ENCODE assay signal across 17 cellular contexts in genomic region chr6:42020967-42021366, GRCh38. TPM values are rescaled to one million over a fixed set of nuclear protein-coding genes. Genes with fewer than 3 reads are reported as not detected.
DNase-seq lines count a peak whose midpoint lies in the region; ATAC-seq and TF ChIP-seq lines count a peak whose summit lies in the region.
"Had no signal": no experiment of that assay in that cellular context is flagged by ENCODE, and none has a peak within 500 bp of the region (broad histone marks: within the 10 kb centered on the region; RNA-seq: fewer than 3 reads in every experiment).

No MANE protein-coding gene starts in this region.

- H3K9me3 ChIP-seq in Loucy (ENCODE audit: insufficient read depth, low read depth, low read length) (no peaks in the 10 kb centered on the region), PC-3 (ENCODE audit: low read length) (no peaks in the 10 kb centered on the region)
- H3K9me3 ChIP-seq: heart left ventricle had no signal

- no peaks in the 10 kb centered on the region for H3K27me3 Mint-ChIP-seq in activated T-cell treated with anti-CD3 and anti-CD28 coated beads, Interleukin-2, amount 50 U/mL, for 24 hours
- no peaks in the 10 kb centered on the region for H3K27me3 Mint-ChIP-seq in activated naive CD8-positive, alpha-beta T cell

- peaks cover 4% of the 10 kb centered on the region for H3K9me3 Mint-ChIP-seq in activated T-cell treated with anti-CD3 and anti-CD28 coated beads, Interleukin-2, amount 50 U/mL, for 24 hours
- H3K9me3 Mint-ChIP-seq in activated naive CD8-positive, alpha-beta T cell (ENCODE audit: low read depth), result no peaks in the 10 kb centered on the region
- no peaks in the 10 kb centered on the region for H3K9me3 Mint-ChIP-seq in stimulated activated effector memory CD8-positive, alpha-beta T cell treated with anti-CD3 and anti-CD28 coated beads, Interleukin-12 subunit alpha, Interleukin-12 subunit beta, amount 100 ng/mL, for 72 hours

- H3K4me3 ChIP-seq in Loucy (ENCODE audit: low read length, poor library complexity, severe bottlenecking) (no peak overlapping the region), PC-3 (ENCODE audit: low read length) (no peak overlapping the region)
- H3K4me3 ChIP-seq: coronary artery, heart left ventricle had no signal

- H2AFZ ChIP-seq in Loucy (ENCODE audit: low read length) (no peak overlapping the region), PC-3 (ENCODE audit: low read length) (no peak overlapping the region)

- POLR2A ChIA-PET in PC-3 (lab: Charles Lee; ENCODE audit: unreplicated experiment), result no interaction called here
- POLR2A ChIA-PET in GM10248 (lab: Yijun Ruan, JAX), result no interaction called here

- intact Hi-C loops in PC-3 (cut with micrococcal nuclease), result no loop called here

- H3K4me2 ChIP-seq in Loucy (ENCODE audit: low read depth, low read length, poor library complexity, severe bottlenecking) (no peak overlapping the region), PC-3 (ENCODE audit: low read length) (no peak overlapping the region)

- no TSS peak for BruUV-seq in PC-3 (replicated peaks; lab: Mats Ljungman, UMichigan)

- ATAC-seq in stimulated activated effector memory CD8-positive, alpha-beta T cell treated with anti-CD3 and anti-CD28 coated beads, Interleukin-12 subunit alpha, Interleukin-12 subunit beta, amount 100 ng/mL, for 72 hours, result no peak
- ATAC-seq in PC-3, result no peak
- ATAC-seq: heart left ventricle had no signal

- no peak for TF ChIP-seq CTCF in Loucy (conservative IDR thresholded peaks at IDR 0.05; ENCODE audit: low read length)
- TF ChIP-seq CTCF in PC-3 (conservative IDR thresholded peaks at IDR 0.05; ENCODE audit: low read depth, low read length), result no peak
- no peak for TF ChIP-seq CTCF in GM10248 (IDR thresholded peaks at IDR 0.05; ENCODE audit: control extremely low read depth, extremely low read depth, low read depth, missing control alignments)

- H3K4me1 Mint-ChIP-seq in activated T-cell treated with anti-CD3 and anti-CD28 coated beads, Interleukin-2, amount 50 U/mL, for 24 hours (ENCODE audit: low read depth), result peaks cover 86% of the 10 kb centered on the region
- H3K4me1 Mint-ChIP-seq in activated naive CD8-positive, alpha-beta T cell (ENCODE audit: low read depth), result peaks cover 85% of the 10 kb centered on the region
- H3K4me1 Mint-ChIP-seq in stimulated activated effector memory CD8-positive, alpha-beta T cell treated with anti-CD3 and anti-CD28 coated beads, Interleukin-12 subunit alpha, Interleukin-12 subunit beta, amount 100 ng/mL, for 72 hours, result peaks cover 70% of the 10 kb centered on the region

- H4K20me1 ChIP-seq in Loucy (ENCODE audit: insufficient read depth, low read length, poor library complexity, severe bottlenecking) (no peaks in the 10 kb centered on the region), PC-3 (ENCODE audit: low read length) (no peaks in the 10 kb centered on the region)

- CTCF ChIA-PET in PC-3 (lab: Charles Lee), result no interaction called here
- CTCF ChIA-PET in GM10248 (lab: Yijun Ruan, JAX), result interaction anchor here (1.2 to 1.6 kb wide), 2 partner anchors 16 to 22 kb away, joined by 3 to 5 read pairs; no protein-coding TSS in a partner anchor

- H3K4me1 ChIP-seq in Loucy (ENCODE audit: insufficient read depth, low read length, poor library complexity, severe bottlenecking) (peaks cover 63% of the 10 kb centered on the region), PC-3 (ENCODE audit: insufficient read depth, low read length) (peaks cover 9% of the 10 kb centered on the region; the same call in 1 of the 2 replicates)

- H3K27me3 ChIP-seq in Loucy (ENCODE audit: insufficient read depth, low read length, poor library complexity, severe bottlenecking) (no peaks in the 10 kb centered on the region), PC-3 (ENCODE audit: low read length) (no peaks in the 10 kb centered on the region)
- H3K27me3 ChIP-seq: brain microvascular endothelial cell, heart left ventricle had no signal

- H3K36me3 Mint-ChIP-seq in activated T-cell treated with anti-CD3 and anti-CD28 coated beads, Interleukin-2, amount 50 U/mL, for 24 hours (ENCODE audit: low read depth), result peaks cover 38% of the 10 kb centered on the region
- H3K36me3 Mint-ChIP-seq in activated naive CD8-positive, alpha-beta T cell, result peaks cover 10% of the 10 kb centered on the region
- H3K36me3 Mint-ChIP-seq in stimulated activated effector memory CD8-positive, alpha-beta T cell treated with anti-CD3 and anti-CD28 coated beads, Interleukin-12 subunit alpha, Interleukin-12 subunit beta, amount 100 ng/mL, for 72 hours, result peaks cover 25% of the 10 kb centered on the region

- H3K27ac ChIP-seq in PC-3 (ENCODE audit: low read length), result no peak overlapping the region
- H3K27ac ChIP-seq: brain microvascular endothelial cell, RWPE1 had no signal

- H3K4me3 Mint-ChIP-seq in activated T-cell treated with anti-CD3 and anti-CD28 coated beads, Interleukin-2, amount 50 U/mL, for 24 hours, result peak overlapping the region; percentile 33
- peak overlapping the region; percentile 72 for H3K4me3 Mint-ChIP-seq in activated naive CD8-positive, alpha-beta T cell
- peak overlapping the region; percentile 77 for H3K4me3 Mint-ChIP-seq in stimulated activated effector memory CD8-positive, alpha-beta T cell treated with anti-CD3 and anti-CD28 coated beads, Interleukin-12 subunit alpha, Interleukin-12 subunit beta, amount 100 ng/mL, for 72 hours

- H3K79me2 ChIP-seq in Loucy (ENCODE audit: insufficient read depth, low read length) (no peaks in the 10 kb centered on the region; the same call in 1 of the 2 replicates), PC-3 (ENCODE audit: low read length) (no peaks in the 10 kb centered on the region)

- peak overlapping the region; percentile 66 for H3K9ac ChIP-seq in Loucy (ENCODE audit: low read depth, low read length, poor library complexity, severe bottlenecking)
- no peak overlapping the region for H3K9ac ChIP-seq in PC-3 (ENCODE audit: low read length)

- H3F3A ChIP-seq in Loucy (ENCODE audit: low read depth), result peaks cover 2% of the 10 kb centered on the region; the same call in 1 of the 2 replicates
- no peaks in the 10 kb centered on the region for H3F3A ChIP-seq in PC-3 (ENCODE audit: low read length, unreplicated experiment)

- H3K9me2 ChIP-seq in Loucy (replicated peaks; ENCODE audit: low read depth, low read length), result no peaks in the 10 kb centered on the region
- H3K9me2 ChIP-seq in PC-3 (replicated peaks; ENCODE audit: low read length), result no peaks in the 10 kb centered on the region

- DNase-seq in activated T-cell treated with anti-CD3 and anti-CD28 coated beads, Interleukin-2, amount 50 U/mL, for 24 hours, result no peak
- DNase-seq in activated T-cell treated with anti-CD3 and anti-CD28 coated beads, Interleukin-2, amount 50 U/mL, for 48 hours, result no peak
- DNase-seq in stimulated activated effector memory CD8-positive, alpha-beta T cell treated with anti-CD3 and anti-CD28 coated beads, Interleukin-12 subunit alpha, Interleukin-12 subunit beta, amount 100 ng/mL, for 72 hours (ENCODE audit: low spot score in 2 of 2), result no peak
- DNase-seq in SHP77 treated with DMSO at 0.1 percent for 48 hours (lab: John Stamatoyannopoulos, UW) (no peak), PC-3 (no peak), GM10248 (ENCODE audit: extremely low spot score) (no peak)
- DNase-seq: activated CD8-positive, alpha-beta memory T cell treated with anti-CD3 and anti-CD28 coated beads for 24 hours; brain microvascular endothelial cell; DMS79 treated with DMSO at 0.1 percent for 48 hours; heart left ventricle; NCI-H1930; occipital lobe; stimulated activated CD4-positive, alpha-beta T cell treated with anti-CD3 and anti-CD28 coated beads, Interleukin-4, amount 100 ng/mL, for 24 hours had no signal

- H3K27ac Mint-ChIP-seq in activated T-cell treated with anti-CD3 and anti-CD28 coated beads, Interleukin-2, amount 50 U/mL, for 24 hours, result peak overlapping the region; percentile 98
- peak overlapping the region; percentile 98 for H3K27ac Mint-ChIP-seq in activated naive CD8-positive, alpha-beta T cell
- peak overlapping the region; percentile 97 for H3K27ac Mint-ChIP-seq in stimulated activated effector memory CD8-positive, alpha-beta T cell treated with anti-CD3 and anti-CD28 coated beads, Interleukin-12 subunit alpha, Interleukin-12 subunit beta, amount 100 ng/mL, for 72 hours

- H3K36me3 ChIP-seq in Loucy (ENCODE audit: insufficient read depth, low read length), result no peaks in the 10 kb centered on the region
- no peaks in the 10 kb centered on the region for H3K36me3 ChIP-seq in PC-3 (ENCODE audit: low read depth, low read length)
- H3K36me3 ChIP-seq: brain microvascular endothelial cell had no signal

RNA-seq across cellular contexts. Expression of gene TAF8, which starts 29.4 kb away (rescaled TPM):
- total RNA-seq in PC-3 (2014; rRNA removed), result 18.3 and 20.7 TPM in 2 replicates
